ENCODE assay signal across 28 cellular contexts in the genomic region with DNA sequence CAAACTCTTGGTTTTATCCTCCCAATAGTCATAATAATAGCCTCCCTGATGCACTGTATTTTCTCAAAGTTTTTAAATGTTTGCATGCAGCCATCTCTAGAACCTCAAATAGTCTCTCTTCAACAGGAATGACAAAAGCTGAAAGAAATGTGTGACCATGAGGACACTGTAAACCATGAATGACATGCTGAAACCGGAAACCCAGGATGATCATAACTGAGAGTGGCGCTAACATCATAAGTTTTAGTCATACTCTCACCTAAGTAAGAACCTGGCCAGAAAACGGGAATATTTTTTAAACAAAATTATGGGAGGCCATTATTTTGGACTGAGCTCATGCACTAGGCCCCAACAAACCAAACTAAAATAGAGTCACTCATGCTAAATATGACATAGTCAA.
"Had no signal": no experiment of that assay in that cellular context is flagged by ENCODE, and none has a peak within 500 bp of the region (broad histone marks: within the 10 kb centered on the region; RNA-seq: fewer than 3 reads in every experiment).

No MANE protein-coding gene starts in this region.

- H3K4me3 ChIP-seq: coronary artery, esophagus squamous epithelium, heart right ventricle, lower lobe of right lung, psoas muscle, sigmoid colon, skin epidermis, stomach, thyroid gland, vagina had no signal

- H3K9me3 ChIP-seq: esophagus squamous epithelium, lower lobe of right lung, psoas muscle, sigmoid colon, stomach, thyroid gland, vagina had no signal

- DNase-seq: dermis blood vessel endothelial cell; effector memory CD8-positive, alpha-beta T cell; erythroblast; esophagus squamous epithelium; foreskin melanocyte; glutamatergic neuron; heart right ventricle; hypothalamus; immature natural killer cell; islet precursor cell; left ventricle myocardium superior; lower lobe of right lung; naive thymus-derived CD8-positive, alpha-beta T cell; nephron progenitor cell; nucleus accumbens; posterior cingulate gyrus; psoas muscle; right cardiac atrium; sigmoid colon; stimulated activated CD4-positive, alpha-beta T cell treated with anti-CD3 and anti-CD28 coated beads, Interleukin-15, amount 100 ng/mL, for 24 hours; stimulated activated CD4-positive, alpha-beta T cell treated with anti-CD3 and anti-CD28 coated beads, Interleukin-2, amount 100 ng/mL, for 48 hours; stimulated activated CD8-positive, alpha-beta memory T cell treated with anti-CD3 and anti-CD28 coated beads, Interleukin-4, amount 100 ng/mL, for 48 hours; stimulated activated naive CD4-positive, alpha-beta T cell treated with Interleukin-2 at 50 U/mL for 16 hours; stomach; thyroid gland had no signal

- H3K27me3 Mint-ChIP-seq: naive thymus-derived CD8-positive, alpha-beta T cell had no signal

- H3K36me3 Mint-ChIP-seq: immature natural killer cell; naive thymus-derived CD8-positive, alpha-beta T cell had no signal

- H3K4me3 Mint-ChIP-seq: effector memory CD8-positive, alpha-beta T cell; immature natural killer cell; naive thymus-derived CD8-positive, alpha-beta T cell; nephron progenitor cell had no signal

- ATAC-seq: effector memory CD8-positive, alpha-beta T cell; heart right ventricle; left ventricle myocardium superior; lower lobe of right lung; naive thymus-derived CD8-positive, alpha-beta T cell; psoas muscle; right cardiac atrium had no signal

- H3K36me3 ChIP-seq: esophagus squamous epithelium, heart right ventricle, lower lobe of right lung, sigmoid colon, stomach, thyroid gland, vagina had no signal

- H3K27ac Mint-ChIP-seq: effector memory CD8-positive, alpha-beta T cell; immature natural killer cell; naive thymus-derived CD8-positive, alpha-beta T cell; nephron progenitor cell had no signal

- H3K4me1 ChIP-seq: esophagus squamous epithelium, heart right ventricle, lower lobe of right lung, psoas muscle, sigmoid colon, stomach, thyroid gland, vagina had no signal

- H3K9me3 Mint-ChIP-seq: effector memory CD8-positive, alpha-beta T cell; immature natural killer cell had no signal

- H3K27ac ChIP-seq: coronary artery, esophagus squamous epithelium, heart right ventricle, lower lobe of right lung, psoas muscle, sigmoid colon, skin epidermis, stomach, thyroid gland, vagina had no signal

- H3K27me3 ChIP-seq: esophagus squamous epithelium, heart right ventricle, sigmoid colon, stomach, thyroid gland, vagina had no signal

- H3K4me1 Mint-ChIP-seq: immature natural killer cell; naive thymus-derived CD8-positive, alpha-beta T cell had no signal
